In genomic region chr15:69059170-69059943, GRCh38 we compare ENCODE assay signal across 9 cellular contexts. TPM values are rescaled to one million over a fixed set of nuclear protein-coding genes. Genes with fewer than 3 reads are reported as not detected.
DNase-seq lines count a peak whose midpoint lies in the region; ATAC-seq, FAIRE-seq and TF ChIP-seq lines count a peak whose summit lies in the region.
"Had no signal": no experiment of that assay in that cellular context is flagged by ENCODE, and none has a peak within 500 bp of the region (broad histone marks: within the 10 kb centered on the region; RNA-seq: fewer than 3 reads in every experiment).

No MANE protein-coding gene starts in this region.

- peaks cover 29% of the 10 kb centered on the region for H3K4me1 Mint-ChIP-seq in activated T-cell treated with anti-CD3 and anti-CD28 coated beads, Interleukin-2, amount 50 U/mL, for 24 hours (ENCODE audit: low read depth)
- peaks cover 12% of the 10 kb centered on the region for H3K4me1 Mint-ChIP-seq in neural crest cell
- peaks cover 28% of the 10 kb centered on the region for H3K4me1 Mint-ChIP-seq in stimulated activated naive CD8-positive, alpha-beta T cell treated with anti-CD3 and anti-CD28 coated beads, Interleukin-15, amount 100 ng/mL, for 72 hours

- H3K27ac Mint-ChIP-seq in activated T-cell treated with anti-CD3 and anti-CD28 coated beads, Interleukin-2, amount 50 U/mL, for 24 hours = peak overlapping the region; percentile 58
- H3K27ac Mint-ChIP-seq in neural crest cell (ENCODE audit: unreplicated experiment) = no peak overlapping the region
- H3K27ac Mint-ChIP-seq in stimulated activated naive CD8-positive, alpha-beta T cell treated with anti-CD3 and anti-CD28 coated beads, Interleukin-15, amount 100 ng/mL, for 72 hours = peak overlapping the region; percentile 58 to 59

- FAIRE-seq in D721Med (lab: Jason Lieb, UNC) (no peak), RCC 7860 (lab: Jason Lieb, UNC) (no peak)
- FAIRE-seq: colon had no signal

- DNase-seq in D721Med (ENCODE audit: insufficient read length, low spot score) = peak; percentile 81
- peak; percentile 89 for DNase-seq in LHCN-M2 (ENCODE audit: low read depth)
- DNase-seq in RCC 7860 (ENCODE audit: low spot score) = peak; percentile 61
- peak; percentile 84 for DNase-seq in activated T-cell treated with anti-CD3 and anti-CD28 coated beads, Interleukin-2, amount 50 U/mL, for 24 hours
- DNase-seq in fibroblast of gingiva (ENCODE audit: low read depth) = peak; percentile 73
- peak; percentile 96 for DNase-seq in neural crest cell (ENCODE audit: low read depth, low spot score)
- peak; percentile 60 to 66 for DNase-seq in stimulated activated naive CD8-positive, alpha-beta T cell treated with anti-CD3 and anti-CD28 coated beads, Interleukin-15, amount 100 ng/mL, for 72 hours

- no peak overlapping the region for H3K4me3 Mint-ChIP-seq in activated T-cell treated with anti-CD3 and anti-CD28 coated beads, Interleukin-2, amount 50 U/mL, for 24 hours
- no peak overlapping the region for H3K4me3 Mint-ChIP-seq in neural crest cell
- peak overlapping the region in 1 of 2 donors; percentile 5 for H3K4me3 Mint-ChIP-seq in stimulated activated naive CD8-positive, alpha-beta T cell treated with anti-CD3 and anti-CD28 coated beads, Interleukin-15, amount 100 ng/mL, for 72 hours

- TF ChIP-seq CTCF in D721Med (IDR thresholded peaks at IDR 0.05; ENCODE audit: insufficient read depth, missing control alignments) (peak; percentile 99), neural crest cell (conservative IDR thresholded peaks at IDR 0.05) (peak; percentile 98)

- no peaks in the 10 kb centered on the region for H3K9me3 Mint-ChIP-seq in activated T-cell treated with anti-CD3 and anti-CD28 coated beads, Interleukin-2, amount 50 U/mL, for 24 hours
- no peaks in the 10 kb centered on the region for H3K9me3 Mint-ChIP-seq in neural crest cell
- no peaks in the 10 kb centered on the region for H3K9me3 Mint-ChIP-seq in stimulated activated naive CD8-positive, alpha-beta T cell treated with anti-CD3 and anti-CD28 coated beads, Interleukin-15, amount 100 ng/mL, for 72 hours

- peak; percentile 58 for ATAC-seq in stimulated activated naive CD8-positive, alpha-beta T cell treated with anti-CD3 and anti-CD28 coated beads, Interleukin-15, amount 100 ng/mL, for 72 hours
- ATAC-seq in HG03378 (IDR thresholded peaks at IDR 0.05; ENCODE audit: unreplicated experiment) = no peak

- H3K36me3 Mint-ChIP-seq in activated T-cell treated with anti-CD3 and anti-CD28 coated beads, Interleukin-2, amount 50 U/mL, for 24 hours (ENCODE audit: low read depth) = no peaks in the 10 kb centered on the region
- no peaks in the 10 kb centered on the region for H3K36me3 Mint-ChIP-seq in neural crest cell (ENCODE audit: low read depth)

- peaks cover 24% of the 10 kb centered on the region for H3K27me3 Mint-ChIP-seq in activated T-cell treated with anti-CD3 and anti-CD28 coated beads, Interleukin-2, amount 50 U/mL, for 24 hours
- H3K27me3 Mint-ChIP-seq in neural crest cell (ENCODE audit: low read depth) = peaks cover 27% of the 10 kb centered on the region
- peaks cover 17% of the 10 kb centered on the region for H3K27me3 Mint-ChIP-seq in stimulated activated naive CD8-positive, alpha-beta T cell treated with anti-CD3 and anti-CD28 coated beads, Interleukin-15, amount 100 ng/mL, for 72 hours

RNA-seq across cellular contexts. Expression of gene NOX5, which starts 44.9 kb away (rescaled TPM):
- total RNA-seq in LHCN-M2 (2014; rRNA removed) (0.46 and 0.58 TPM in 2 replicates), neural crest cell (not detected in 2 replicates)
- 0.27 TPM for polyA plus RNA-seq in LHCN-M2 (2012)
